ENCODE assay signal across 1 cellular context in the genomic region with DNA sequence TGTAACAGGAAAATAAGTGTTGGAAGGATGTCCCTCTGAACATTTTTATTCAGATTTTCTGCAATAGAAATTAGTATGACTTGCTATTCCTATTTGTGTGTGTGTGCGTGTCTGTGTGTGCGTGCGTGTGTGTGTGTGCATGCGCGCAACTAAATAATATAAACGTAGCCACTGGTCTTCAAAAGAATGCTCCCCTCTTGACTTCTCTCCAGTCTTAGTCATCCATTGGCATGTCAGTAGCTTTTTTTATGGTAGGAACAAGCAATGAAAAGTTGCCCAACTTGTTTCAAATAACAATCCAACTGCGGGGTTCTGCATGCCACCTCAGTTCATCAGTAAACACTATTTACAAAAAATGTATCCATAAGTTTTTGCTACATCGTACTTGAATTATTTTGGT.
TF ChIP-seq lines count a peak whose summit lies in the region.

No MANE protein-coding gene starts in this region.

TF ChIP-seq in HepG2, 621 proteins besides CTCF, POLR2A, EP300 and RAD21:
- no peak for TF ChIP-seq GATAD2A (CRISPR knock-in tag; IDR thresholded peaks at IDR 0.05)
- no peak for TF ChIP-seq XRCC5 (optimal IDR thresholded peaks at IDR 0.05; ENCODE audit: low read length)
- TF ChIP-seq ZNF558 (CRISPR knock-in tag; IDR thresholded peaks at IDR 0.05; ENCODE audit: borderline replicate concordance) = no peak
- TF ChIP-seq KDM3A (CRISPR knock-in tag; IDR thresholded peaks at IDR 0.05; ENCODE audit: low read depth) = no peak
- TF ChIP-seq MIER3 (CRISPR knock-in tag; IDR thresholded peaks at IDR 0.05; ENCODE audit: borderline replicate concordance) = no peak
- no peak for TF ChIP-seq ZNF841 (CRISPR knock-in tag; IDR thresholded peaks at IDR 0.05; ENCODE audit: borderline replicate concordance)
- no peak for TF ChIP-seq ZSCAN22 (CRISPR knock-in tag; IDR thresholded peaks at IDR 0.05)
- no peak for TF ChIP-seq ZNF292 (CRISPR knock-in tag; IDR thresholded peaks at IDR 0.05; ENCODE audit: borderline replicate concordance, low read depth)
- TF ChIP-seq, protein P1, sequence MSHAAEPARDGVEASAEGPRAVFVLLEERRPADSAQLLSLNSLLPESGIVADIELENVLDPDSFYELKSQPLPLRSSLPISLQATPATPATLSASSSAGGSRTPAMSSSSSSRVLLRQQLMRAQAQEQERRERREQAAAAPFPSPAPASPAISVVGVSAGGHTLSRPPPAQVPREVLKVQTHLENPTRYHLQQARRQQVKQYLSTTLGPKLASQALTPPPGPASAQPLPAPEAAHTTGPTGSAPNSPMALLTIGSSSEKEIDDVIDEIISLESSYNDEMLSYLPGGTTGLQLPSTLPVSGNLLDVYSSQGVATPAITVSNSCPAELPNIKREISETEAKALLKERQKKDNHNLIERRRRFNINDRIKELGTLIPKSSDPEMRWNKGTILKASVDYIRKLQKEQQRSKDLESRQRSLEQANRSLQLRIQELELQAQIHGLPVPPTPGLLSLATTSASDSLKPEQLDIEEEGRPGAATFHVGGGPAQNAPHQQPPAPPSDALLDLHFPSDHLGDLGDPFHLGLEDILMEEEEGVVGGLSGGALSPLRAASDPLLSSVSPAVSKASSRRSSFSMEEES (CRISPR knock-in tag; IDR thresholded peaks at IDR 0.05) = no peak
- TF ChIP-seq SP140L (CRISPR knock-in tag; IDR thresholded peaks at IDR 0.05; ENCODE audit: borderline replicate concordance) = no peak
- TF ChIP-seq KMT2A (CRISPR knock-in tag; IDR thresholded peaks at IDR 0.05) = no peak
- TF ChIP-seq CBX2 (IDR thresholded peaks at IDR 0.05; ENCODE audit: low read depth, low read length) = no peak
- TF ChIP-seq CBX2 (CRISPR knock-in tag; IDR thresholded peaks at IDR 0.05; ENCODE audit: low read depth) = no peak
- no peak for TF ChIP-seq ZNF432 (CRISPR knock-in tag; IDR thresholded peaks at IDR 0.05; ENCODE audit: borderline replicate concordance)
- TF ChIP-seq ZNF20 (CRISPR knock-in tag; IDR thresholded peaks at IDR 0.05) = no peak
- TF ChIP-seq, protein P2, sequence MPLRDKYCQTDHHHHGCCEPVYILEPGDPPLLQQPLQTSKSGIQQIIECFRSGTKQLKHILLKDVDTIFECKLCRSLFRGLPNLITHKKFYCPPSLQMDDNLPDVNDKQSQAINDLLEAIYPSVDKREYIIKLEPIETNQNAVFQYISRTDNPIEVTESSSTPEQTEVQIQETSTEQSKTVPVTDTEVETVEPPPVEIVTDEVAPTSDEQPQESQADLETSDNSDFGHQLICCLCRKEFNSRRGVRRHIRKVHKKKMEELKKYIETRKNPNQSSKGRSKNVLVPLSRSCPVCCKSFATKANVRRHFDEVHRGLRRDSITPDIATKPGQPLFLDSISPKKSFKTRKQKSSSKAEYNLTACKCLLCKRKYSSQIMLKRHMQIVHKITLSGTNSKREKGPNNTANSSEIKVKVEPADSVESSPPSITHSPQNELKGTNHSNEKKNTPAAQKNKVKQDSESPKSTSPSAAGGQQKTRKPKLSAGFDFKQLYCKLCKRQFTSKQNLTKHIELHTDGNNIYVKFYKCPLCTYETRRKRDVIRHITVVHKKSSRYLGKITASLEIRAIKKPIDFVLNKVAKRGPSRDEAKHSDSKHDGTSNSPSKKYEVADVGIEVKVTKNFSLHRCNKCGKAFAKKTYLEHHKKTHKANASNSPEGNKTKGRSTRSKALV (CRISPR knock-in tag; IDR thresholded peaks at IDR 0.05) = no peak
